1 cellular context compared by ENCODE assay signal in the genomic region with DNA sequence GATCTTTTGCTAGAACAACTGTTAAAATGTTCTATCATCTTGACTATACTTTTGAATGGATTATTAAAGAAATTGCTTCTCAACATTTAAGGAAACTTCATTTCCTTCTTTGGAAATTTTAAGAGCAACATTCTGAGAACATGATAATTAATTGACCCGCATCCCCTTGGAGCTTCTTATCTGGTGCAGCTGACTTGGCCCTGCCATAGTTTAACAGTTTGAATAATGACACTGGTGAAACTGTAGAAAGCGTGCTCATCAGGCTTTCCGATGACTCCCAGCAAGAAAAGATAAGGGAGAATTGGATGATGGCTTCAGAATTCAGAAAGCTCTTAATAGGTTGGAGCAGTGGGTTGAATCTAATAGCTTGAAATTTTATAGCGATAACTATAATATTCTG.
A peak's percentile ranks its signal among the peaks of the same experiment; 100 is the strongest.
TF ChIP-seq lines count a peak whose summit lies in the region.

No MANE protein-coding gene starts in this region.

TF ChIP-seq in K562, 482 proteins besides CTCF, POLR2A, EP300 and RAD21 (continued from another document and continues in another):
- TF ChIP-seq, protein P1, sequence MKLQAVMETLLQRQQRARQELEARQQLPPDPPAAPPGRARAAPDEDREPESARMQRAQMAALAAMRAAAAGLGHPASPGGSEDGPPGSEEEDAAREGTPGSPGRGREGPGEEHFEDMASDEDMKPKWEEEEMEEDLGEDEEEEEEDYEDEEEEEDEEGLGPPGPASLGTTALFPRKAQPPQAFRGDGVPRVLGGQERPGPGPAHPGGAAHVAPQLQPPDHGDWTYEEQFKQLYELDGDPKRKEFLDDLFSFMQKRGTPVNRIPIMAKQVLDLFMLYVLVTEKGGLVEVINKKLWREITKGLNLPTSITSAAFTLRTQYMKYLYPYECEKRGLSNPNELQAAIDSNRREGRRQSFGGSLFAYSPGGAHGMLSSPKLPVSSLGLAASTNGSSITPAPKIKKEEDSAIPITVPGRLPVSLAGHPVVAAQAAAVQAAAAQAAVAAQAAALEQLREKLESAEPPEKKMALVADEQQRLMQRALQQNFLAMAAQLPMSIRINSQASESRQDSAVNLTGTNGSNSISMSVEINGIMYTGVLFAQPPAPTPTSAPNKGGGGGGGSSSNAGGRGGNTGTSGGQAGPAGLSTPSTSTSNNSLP (IDR thresholded peaks at IDR 0.05; ENCODE audit: borderline replicate concordance, low read depth, low read length) = peak; percentile 98
- peak; percentile 77 for TF ChIP-seq TAF9B (IDR thresholded peaks at IDR 0.05; ENCODE audit: partially characterized antibody)
- peak; percentile 65; the same call in 1 of the 2 replicates for TF ChIP-seq LCOR (CRISPR knock-in tag; IDR thresholded peaks at IDR 0.05)
- no peak for TF ChIP-seq SMAD4 (CRISPR knock-in tag; conservative IDR thresholded peaks at IDR 0.05)
- TF ChIP-seq MECOM (CRISPR knock-in tag; IDR thresholded peaks at IDR 0.05) = peak; percentile 96
- TF ChIP-seq POLR2H (tag; IDR thresholded peaks at IDR 0.05; ENCODE audit: low read depth) = 0 out of 2 replicates have a peak, but pooled peaks have one; percentile 43
- TF ChIP-seq, protein P2, sequence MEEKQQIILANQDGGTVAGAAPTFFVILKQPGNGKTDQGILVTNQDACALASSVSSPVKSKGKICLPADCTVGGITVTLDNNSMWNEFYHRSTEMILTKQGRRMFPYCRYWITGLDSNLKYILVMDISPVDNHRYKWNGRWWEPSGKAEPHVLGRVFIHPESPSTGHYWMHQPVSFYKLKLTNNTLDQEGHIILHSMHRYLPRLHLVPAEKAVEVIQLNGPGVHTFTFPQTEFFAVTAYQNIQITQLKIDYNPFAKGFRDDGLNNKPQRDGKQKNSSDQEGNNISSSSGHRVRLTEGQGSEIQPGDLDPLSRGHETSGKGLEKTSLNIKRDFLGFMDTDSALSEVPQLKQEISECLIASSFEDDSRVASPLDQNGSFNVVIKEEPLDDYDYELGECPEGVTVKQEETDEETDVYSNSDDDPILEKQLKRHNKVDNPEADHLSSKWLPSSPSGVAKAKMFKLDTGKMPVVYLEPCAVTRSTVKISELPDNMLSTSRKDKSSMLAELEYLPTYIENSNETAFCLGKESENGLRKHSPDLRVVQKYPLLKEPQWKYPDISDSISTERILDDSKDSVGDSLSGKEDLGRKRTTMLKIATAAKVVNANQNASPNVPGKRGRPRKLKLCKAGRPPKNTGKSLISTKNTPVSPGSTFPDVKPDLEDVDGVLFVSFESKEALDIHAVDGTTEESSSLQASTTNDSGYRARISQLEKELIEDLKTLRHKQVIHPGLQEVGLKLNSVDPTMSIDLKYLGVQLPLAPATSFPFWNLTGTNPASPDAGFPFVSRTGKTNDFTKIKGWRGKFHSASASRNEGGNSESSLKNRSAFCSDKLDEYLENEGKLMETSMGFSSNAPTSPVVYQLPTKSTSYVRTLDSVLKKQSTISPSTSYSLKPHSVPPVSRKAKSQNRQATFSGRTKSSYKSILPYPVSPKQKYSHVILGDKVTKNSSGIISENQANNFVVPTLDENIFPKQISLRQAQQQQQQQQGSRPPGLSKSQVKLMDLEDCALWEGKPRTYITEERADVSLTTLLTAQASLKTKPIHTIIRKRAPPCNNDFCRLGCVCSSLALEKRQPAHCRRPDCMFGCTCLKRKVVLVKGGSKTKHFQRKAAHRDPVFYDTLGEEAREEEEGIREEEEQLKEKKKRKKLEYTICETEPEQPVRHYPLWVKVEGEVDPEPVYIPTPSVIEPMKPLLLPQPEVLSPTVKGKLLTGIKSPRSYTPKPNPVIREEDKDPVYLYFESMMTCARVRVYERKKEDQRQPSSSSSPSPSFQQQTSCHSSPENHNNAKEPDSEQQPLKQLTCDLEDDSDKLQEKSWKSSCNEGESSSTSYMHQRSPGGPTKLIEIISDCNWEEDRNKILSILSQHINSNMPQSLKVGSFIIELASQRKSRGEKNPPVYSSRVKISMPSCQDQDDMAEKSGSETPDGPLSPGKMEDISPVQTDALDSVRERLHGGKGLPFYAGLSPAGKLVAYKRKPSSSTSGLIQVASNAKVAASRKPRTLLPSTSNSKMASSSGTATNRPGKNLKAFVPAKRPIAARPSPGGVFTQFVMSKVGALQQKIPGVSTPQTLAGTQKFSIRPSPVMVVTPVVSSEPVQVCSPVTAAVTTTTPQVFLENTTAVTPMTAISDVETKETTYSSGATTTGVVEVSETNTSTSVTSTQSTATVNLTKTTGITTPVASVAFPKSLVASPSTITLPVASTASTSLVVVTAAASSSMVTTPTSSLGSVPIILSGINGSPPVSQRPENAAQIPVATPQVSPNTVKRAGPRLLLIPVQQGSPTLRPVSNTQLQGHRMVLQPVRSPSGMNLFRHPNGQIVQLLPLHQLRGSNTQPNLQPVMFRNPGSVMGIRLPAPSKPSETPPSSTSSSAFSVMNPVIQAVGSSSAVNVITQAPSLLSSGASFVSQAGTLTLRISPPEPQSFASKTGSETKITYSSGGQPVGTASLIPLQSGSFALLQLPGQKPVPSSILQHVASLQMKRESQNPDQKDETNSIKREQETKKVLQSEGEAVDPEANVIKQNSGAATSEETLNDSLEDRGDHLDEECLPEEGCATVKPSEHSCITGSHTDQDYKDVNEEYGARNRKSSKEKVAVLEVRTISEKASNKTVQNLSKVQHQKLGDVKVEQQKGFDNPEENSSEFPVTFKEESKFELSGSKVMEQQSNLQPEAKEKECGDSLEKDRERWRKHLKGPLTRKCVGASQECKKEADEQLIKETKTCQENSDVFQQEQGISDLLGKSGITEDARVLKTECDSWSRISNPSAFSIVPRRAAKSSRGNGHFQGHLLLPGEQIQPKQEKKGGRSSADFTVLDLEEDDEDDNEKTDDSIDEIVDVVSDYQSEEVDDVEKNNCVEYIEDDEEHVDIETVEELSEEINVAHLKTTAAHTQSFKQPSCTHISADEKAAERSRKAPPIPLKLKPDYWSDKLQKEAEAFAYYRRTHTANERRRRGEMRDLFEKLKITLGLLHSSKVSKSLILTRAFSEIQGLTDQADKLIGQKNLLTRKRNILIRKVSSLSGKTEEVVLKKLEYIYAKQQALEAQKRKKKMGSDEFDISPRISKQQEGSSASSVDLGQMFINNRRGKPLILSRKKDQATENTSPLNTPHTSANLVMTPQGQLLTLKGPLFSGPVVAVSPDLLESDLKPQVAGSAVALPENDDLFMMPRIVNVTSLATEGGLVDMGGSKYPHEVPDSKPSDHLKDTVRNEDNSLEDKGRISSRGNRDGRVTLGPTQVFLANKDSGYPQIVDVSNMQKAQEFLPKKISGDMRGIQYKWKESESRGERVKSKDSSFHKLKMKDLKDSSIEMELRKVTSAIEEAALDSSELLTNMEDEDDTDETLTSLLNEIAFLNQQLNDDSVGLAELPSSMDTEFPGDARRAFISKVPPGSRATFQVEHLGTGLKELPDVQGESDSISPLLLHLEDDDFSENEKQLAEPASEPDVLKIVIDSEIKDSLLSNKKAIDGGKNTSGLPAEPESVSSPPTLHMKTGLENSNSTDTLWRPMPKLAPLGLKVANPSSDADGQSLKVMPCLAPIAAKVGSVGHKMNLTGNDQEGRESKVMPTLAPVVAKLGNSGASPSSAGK (IDR thresholded peaks at IDR 0.05) = peak; percentile 14; the same call in 1 of the 2 replicates
- TF ChIP-seq KLF16 (IDR thresholded peaks at IDR 0.05) = peak; percentile 72
- TF ChIP-seq USF1 (CRISPR knock-in tag; IDR thresholded peaks at IDR 0.05) = no peak
- TF ChIP-seq ZNF277 (CRISPR knock-in tag; IDR thresholded peaks at IDR 0.05; ENCODE audit: borderline replicate concordance) = no peak
- no peak for TF ChIP-seq DEAF1 (CRISPR knock-in tag; IDR thresholded peaks at IDR 0.05)
- no peak for TF ChIP-seq DMBX1 (CRISPR knock-in tag; IDR thresholded peaks at IDR 0.05; ENCODE audit: borderline replicate concordance)
- TF ChIP-seq GTF2B (IDR thresholded peaks at IDR 0.05; ENCODE audit: extremely low read depth, insufficient read length) = no peak
- TF ChIP-seq, protein P3, sequence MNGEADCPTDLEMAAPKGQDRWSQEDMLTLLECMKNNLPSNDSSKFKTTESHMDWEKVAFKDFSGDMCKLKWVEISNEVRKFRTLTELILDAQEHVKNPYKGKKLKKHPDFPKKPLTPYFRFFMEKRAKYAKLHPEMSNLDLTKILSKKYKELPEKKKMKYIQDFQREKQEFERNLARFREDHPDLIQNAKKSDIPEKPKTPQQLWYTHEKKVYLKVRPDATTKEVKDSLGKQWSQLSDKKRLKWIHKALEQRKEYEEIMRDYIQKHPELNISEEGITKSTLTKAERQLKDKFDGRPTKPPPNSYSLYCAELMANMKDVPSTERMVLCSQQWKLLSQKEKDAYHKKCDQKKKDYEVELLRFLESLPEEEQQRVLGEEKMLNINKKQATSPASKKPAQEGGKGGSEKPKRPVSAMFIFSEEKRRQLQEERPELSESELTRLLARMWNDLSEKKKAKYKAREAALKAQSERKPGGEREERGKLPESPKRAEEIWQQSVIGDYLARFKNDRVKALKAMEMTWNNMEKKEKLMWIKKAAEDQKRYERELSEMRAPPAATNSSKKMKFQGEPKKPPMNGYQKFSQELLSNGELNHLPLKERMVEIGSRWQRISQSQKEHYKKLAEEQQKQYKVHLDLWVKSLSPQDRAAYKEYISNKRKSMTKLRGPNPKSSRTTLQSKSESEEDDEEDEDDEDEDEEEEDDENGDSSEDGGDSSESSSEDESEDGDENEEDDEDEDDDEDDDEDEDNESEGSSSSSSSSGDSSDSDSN (IDR thresholded peaks at IDR 0.05; ENCODE audit: borderline replicate concordance in 1 of 2, low read depth in 2 of 2, low read length in 2 of 2) = peak in 1 of 2 experiments; percentile 26; a peak in 1 of 4 replicates
- TF ChIP-seq, protein P4, sequence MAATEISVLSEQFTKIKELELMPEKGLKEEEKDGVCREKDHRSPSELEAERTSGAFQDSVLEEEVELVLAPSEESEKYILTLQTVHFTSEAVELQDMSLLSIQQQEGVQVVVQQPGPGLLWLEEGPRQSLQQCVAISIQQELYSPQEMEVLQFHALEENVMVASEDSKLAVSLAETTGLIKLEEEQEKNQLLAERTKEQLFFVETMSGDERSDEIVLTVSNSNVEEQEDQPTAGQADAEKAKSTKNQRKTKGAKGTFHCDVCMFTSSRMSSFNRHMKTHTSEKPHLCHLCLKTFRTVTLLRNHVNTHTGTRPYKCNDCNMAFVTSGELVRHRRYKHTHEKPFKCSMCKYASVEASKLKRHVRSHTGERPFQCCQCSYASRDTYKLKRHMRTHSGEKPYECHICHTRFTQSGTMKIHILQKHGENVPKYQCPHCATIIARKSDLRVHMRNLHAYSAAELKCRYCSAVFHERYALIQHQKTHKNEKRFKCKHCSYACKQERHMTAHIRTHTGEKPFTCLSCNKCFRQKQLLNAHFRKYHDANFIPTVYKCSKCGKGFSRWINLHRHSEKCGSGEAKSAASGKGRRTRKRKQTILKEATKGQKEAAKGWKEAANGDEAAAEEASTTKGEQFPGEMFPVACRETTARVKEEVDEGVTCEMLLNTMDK (IDR thresholded peaks at IDR 0.05; ENCODE audit: borderline replicate concordance, insufficient read depth, low read depth, low read length, poor library complexity, severe bottlenecking) = no peak
- TF ChIP-seq MCM3 (IDR thresholded peaks at IDR 0.05) = no peak
- TF ChIP-seq BCL6 (CRISPR knock-in tag; IDR thresholded peaks at IDR 0.05) = no peak
- no peak for TF ChIP-seq RHOXF2B (CRISPR knock-in tag; conservative IDR thresholded peaks at IDR 0.05)
